35 cellular contexts compared by ENCODE assay signal in genomic region chr14:69811227-69811867, GRCh38. TPM values are rescaled to one million over a fixed set of nuclear protein-coding genes. Genes with fewer than 3 reads are reported as not detected.
"Had no signal": no experiment of that assay in that cellular context is flagged by ENCODE, and none has a peak within 500 bp of the region (broad histone marks: within the 10 kb centered on the region; RNA-seq: fewer than 3 reads in every experiment).

No MANE protein-coding gene starts in this region.

- ATAC-seq: activated T-cell treated with anti-CD3 and anti-CD28 coated beads, Interleukin-2, amount 50 U/mL, for 4 hours; activated T-helper 17 cell treated with anti-CD3 and anti-CD28 coated beads, Interleukin-2, amount 50 U/mL, for 72 hours; esophagus mucosa; foreskin keratinocyte; gastrocnemius medialis; heart left ventricle; WTC11 had no signal

- H3K36me3 ChIP-seq: brain microvascular endothelial cell, gastrocnemius medialis, heart left ventricle had no signal

- H3K27ac ChIP-seq: brain microvascular endothelial cell, coronary artery, dorsolateral prefrontal cortex, foreskin keratinocyte, gastrocnemius medialis, heart left ventricle had no signal

- H3K9me3 ChIP-seq: gastrocnemius medialis, heart left ventricle had no signal

- H3K27me3 ChIP-seq: brain microvascular endothelial cell, foreskin keratinocyte, gastrocnemius medialis had no signal

- H3K4me3 ChIP-seq: coronary artery, dorsolateral prefrontal cortex, gastrocnemius medialis, heart left ventricle had no signal

- H3K9me3 Mint-ChIP-seq: activated CD4-positive, alpha-beta memory T cell treated with anti-CD3 and anti-CD28 coated beads, Interleukin-2, amount 10 ng/mL, durations not matched to agents 7 days and 5 days; activated CD4-positive, alpha-beta T cell treated with anti-CD3 and anti-CD28 coated beads, Interleukin-2, amount 10 ng/mL, durations not matched to agents 7 days and 5 days; activated T-cell treated with anti-CD3 and anti-CD28 coated beads, Interleukin-2, amount 50 U/mL, for 4 hours; activated T-helper 17 cell treated with anti-CD3 and anti-CD28 coated beads, Interleukin-2, amount 50 U/mL, for 72 hours; central memory CD8-positive, alpha-beta T cell; dendritic cell treated with granulocyte-macrophage colony-stimulating factor and Interleukin-4, amounts not matched to agents 40 ng/mL and 50 ng/mL, for 4 days; endodermal cell had no signal

- H3K4me1 Mint-ChIP-seq: activated CD4-positive, alpha-beta memory T cell treated with anti-CD3 and anti-CD28 coated beads, Interleukin-2, amount 10 ng/mL, durations not matched to agents 7 days and 5 days; activated CD4-positive, alpha-beta T cell treated with anti-CD3 and anti-CD28 coated beads, Interleukin-2, amount 10 ng/mL, durations not matched to agents 7 days and 5 days; activated T-helper 17 cell treated with anti-CD3 and anti-CD28 coated beads, Interleukin-2, amount 50 U/mL, for 72 hours; central memory CD8-positive, alpha-beta T cell; WTC11 had no signal

- H3K27me3 Mint-ChIP-seq: activated naive CD8-positive, alpha-beta T cell; central memory CD8-positive, alpha-beta T cell had no signal

- H3K4me1 ChIP-seq: foreskin keratinocyte, gastrocnemius medialis, heart left ventricle had no signal

- H3K27ac Mint-ChIP-seq: activated CD4-positive, alpha-beta memory T cell treated with anti-CD3 and anti-CD28 coated beads, Interleukin-2, amount 10 ng/mL, durations not matched to agents 7 days and 5 days; activated CD4-positive, alpha-beta T cell treated with anti-CD3 and anti-CD28 coated beads, Interleukin-2, amount 10 ng/mL, durations not matched to agents 7 days and 5 days; activated naive CD8-positive, alpha-beta T cell; activated T-helper 17 cell treated with anti-CD3 and anti-CD28 coated beads, Interleukin-2, amount 50 U/mL, for 72 hours; dendritic cell treated with granulocyte-macrophage colony-stimulating factor and Interleukin-4, amounts not matched to agents 40 ng/mL and 50 ng/mL, for 4 days; endodermal cell; WTC11 had no signal

- DNase-seq: activated CD4-positive, alpha-beta memory T cell treated with anti-CD3 and anti-CD28 coated beads, Interleukin-2, amount 10 ng/mL, durations not matched to agents 7 days and 5 days; activated CD4-positive, alpha-beta T cell treated with anti-CD3 and anti-CD28 coated beads for 1 hour; activated CD4-positive, alpha-beta T cell treated with anti-CD3 and anti-CD28 coated beads for 4 hours; activated CD4-positive, alpha-beta T cell treated with anti-CD3 and anti-CD28 coated beads, Interleukin-2, amount 10 ng/mL, durations not matched to agents 7 days and 5 days; activated CD4-positive, alpha-beta T cell treated with anti-CD3 and anti-CD28 coated beads, Interleukin-2, amount 50 U/mL, for 4 hours; activated effector memory CD4-positive, alpha-beta T cell treated with Interleukin-2 at 50 U/mL for 16 hours; activated gamma-delta T cell treated with Interleukin-2 at 50 U/mL for 16 hours; activated naive CD4-positive, alpha-beta T cell treated with anti-CD3 and anti-CD28 coated beads, Interleukin-2, amount 50 U/mL, for 16 hours; activated naive CD4-positive, alpha-beta T cell treated with Interleukin-2 at 50 U/mL for 16 hours; activated T-cell treated with anti-CD3 and anti-CD28 coated beads, Interleukin-2, amount 50 U/mL, for 4 hours; amniotic stem cell; anterior cingulate cortex; brain microvascular endothelial cell; dorsolateral prefrontal cortex; effector memory CD4-positive, alpha-beta T cell; endodermal cell; foreskin keratinocyte; gastrocnemius medialis; glutamatergic neuron; heart left ventricle; T-helper 1 cell; T-helper 2 cell had no signal

- FAIRE-seq: astrocyte, bronchial epithelial cell had no signal

- H3K4me3 Mint-ChIP-seq: activated CD4-positive, alpha-beta memory T cell treated with anti-CD3 and anti-CD28 coated beads, Interleukin-2, amount 10 ng/mL, durations not matched to agents 7 days and 5 days; activated CD4-positive, alpha-beta T cell treated with anti-CD3 and anti-CD28 coated beads, Interleukin-2, amount 10 ng/mL, durations not matched to agents 7 days and 5 days; activated naive CD8-positive, alpha-beta T cell; activated T-cell treated with anti-CD3 and anti-CD28 coated beads, Interleukin-2, amount 50 U/mL, for 4 hours; activated T-helper 17 cell treated with anti-CD3 and anti-CD28 coated beads, Interleukin-2, amount 50 U/mL, for 72 hours; central memory CD8-positive, alpha-beta T cell; dendritic cell treated with granulocyte-macrophage colony-stimulating factor and Interleukin-4, amounts not matched to agents 40 ng/mL and 50 ng/mL, for 4 days; endodermal cell; WTC11 had no signal

- H3K36me3 Mint-ChIP-seq: activated naive CD8-positive, alpha-beta T cell; WTC11 had no signal

RNA-seq across cellular contexts. Expression of gene SLC10A1, which starts 14.3 kb away (rescaled TPM):
- total RNA-seq: activated CD4-positive, alpha-beta memory T cell treated with anti-CD3 and anti-CD28 coated beads, Interleukin-2, amount 10 ng/mL, durations not matched to agents 7 days and 5 days; activated CD4-positive, alpha-beta T cell treated with anti-CD3 and anti-CD28 coated beads, Interleukin-2, amount 10 ng/mL, durations not matched to agents 7 days and 5 days; activated T-cell treated with anti-CD3 and anti-CD28 coated beads, Interleukin-2, amount 50 U/mL, for 4 hours; activated T-helper 17 cell treated with anti-CD3 and anti-CD28 coated beads, Interleukin-2, amount 50 U/mL, for 72 hours; astrocyte; bronchial epithelial cell; cardiac septum; cerebellum; dorsolateral prefrontal cortex; endodermal cell; epithelial cell of proximal tubule; esophagus mucosa; foreskin keratinocyte; heart left ventricle had no signal
- polyA plus RNA-seq: adipose tissue, foreskin keratinocyte, heart left ventricle had no signal
